ENCODE assay signal across 8 cellular contexts in the genomic region with DNA sequence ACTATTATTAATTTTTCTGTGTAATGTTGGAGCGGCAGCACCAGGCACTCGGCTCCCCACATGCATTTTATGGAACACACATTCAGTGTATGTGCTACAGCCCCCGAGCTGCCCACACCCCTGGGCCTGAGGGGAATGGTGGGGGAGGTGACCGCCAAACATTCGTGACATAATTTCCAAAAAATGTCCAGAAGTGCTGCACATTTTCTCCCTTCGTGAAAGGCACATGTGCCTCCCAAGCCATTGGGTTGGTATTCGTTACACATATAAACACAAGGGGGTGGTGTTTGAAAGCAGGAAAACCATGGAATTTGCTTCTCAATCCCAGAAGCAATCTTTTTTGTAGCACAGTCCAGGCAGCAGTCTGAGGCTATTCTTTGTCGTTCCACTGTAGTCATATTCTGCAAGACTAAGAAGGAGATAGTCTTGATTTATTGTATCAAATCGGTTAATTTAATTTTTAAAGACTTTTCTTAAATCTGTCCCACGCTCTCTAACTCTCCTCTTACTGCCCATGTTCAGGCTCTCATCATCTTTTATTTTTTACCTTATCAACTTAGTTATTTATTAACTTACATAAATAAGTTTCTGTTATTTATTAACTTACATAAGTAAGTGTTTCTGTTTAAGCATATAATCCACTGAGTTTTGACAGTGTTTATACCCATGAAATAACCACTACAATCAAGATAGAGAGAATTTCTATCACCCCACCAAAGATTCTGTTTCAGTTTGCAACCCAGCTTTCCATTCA. TPM values are rescaled to one million over a fixed set of nuclear protein-coding genes. Genes with fewer than 3 reads are reported as not detected.
DNase-seq lines count a peak whose midpoint lies in the region; ATAC-seq and TF ChIP-seq lines count a peak whose summit lies in the region.

No MANE protein-coding gene starts in this region.

- peak overlapping the region; percentile 55 for H3K27ac ChIP-seq in SJCRH30

- H3K27me3 ChIP-seq in SJCRH30 = no peaks in the 10 kb centered on the region

- peaks cover 26% of the 10 kb centered on the region for H3K4me1 ChIP-seq in SJCRH30

- H3K4me3 ChIP-seq in SJCRH30 = no peak overlapping the region
- H3K4me3 ChIP-seq in retinal pigment epithelial cell (ENCODE audit: low read length) = no peak overlapping the region

- H3K36me3 ChIP-seq in SJCRH30 = no peaks in the 10 kb centered on the region

- no peak for ATAC-seq in HG03175 (IDR thresholded peaks at IDR 0.05; ENCODE audit: unreplicated experiment)
- ATAC-seq in GM19397 (IDR thresholded peaks at IDR 0.05; ENCODE audit: unreplicated experiment) = no peak
- ATAC-seq in HG03354 (IDR thresholded peaks at IDR 0.05; ENCODE audit: poor library complexity, severe bottlenecking, unreplicated experiment) = no peak

- H3K9me3 ChIP-seq in SJCRH30 (replicated peaks) = no peaks in the 10 kb centered on the region; the same call in 1 of the 2 replicates

- peak; percentile 43 for DNase-seq in GM04503 (ENCODE audit: low read depth)
- peak; percentile 88 to 92 for DNase-seq in SJCRH30
- peak; percentile 58 for DNase-seq in glomerular visceral epithelial cell (ENCODE audit: extremely low spot score)
- DNase-seq in retinal pigment epithelial cell (ENCODE audit: low read depth) = no peak
- no peak for DNase-seq in cerebellar nuclear complex (lab: John Stamatoyannopoulos, UW)

- peak; percentile 62 for TF ChIP-seq CTCF in retinal pigment epithelial cell (conservative IDR thresholded peaks at IDR 0.05; ENCODE audit: low read depth, low read length)

RNA-seq across cellular contexts. Expression of a gene that starts 39.2 kb away (rescaled TPM):
- 329 and 416 TPM in 2 replicates for total RNA-seq in SJCRH30 (2014; rRNA removed; shearing (Covaris generic))

Comparison
In these comparisons a context has a peak if more than half of its experiments do, and no peak if none do; other contexts are left out.
1. DNase-seq: peak in GM04503 (single experiment), SJCRH30 (2 of 2) and glomerular visceral epithelial cell (single experiment); none in retinal pigment epithelial cell (single experiment) and cerebellar nuclear complex (0 of 2).